In the genomic region with DNA sequence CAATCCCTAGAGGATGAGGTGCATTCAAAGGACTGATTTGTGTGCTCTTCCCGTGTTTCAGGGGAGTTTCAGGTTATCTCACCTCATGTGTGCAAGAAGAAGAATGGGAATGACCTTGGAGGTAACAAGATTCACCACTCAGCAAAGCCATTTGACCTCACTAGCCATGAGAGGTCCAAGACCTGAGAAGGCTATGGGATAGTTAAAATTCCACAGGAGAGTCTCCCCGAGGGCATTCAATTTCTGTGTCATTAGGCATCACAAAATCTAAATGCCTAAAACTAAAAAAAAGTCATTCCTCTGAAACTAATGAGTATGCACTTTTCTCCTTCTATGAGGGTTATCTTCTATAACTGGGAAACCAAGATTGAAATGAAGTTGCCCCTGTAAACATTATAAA, we compare ENCODE assay signal across 25 cellular contexts.
"Had no signal": no experiment of that assay in that cellular context is flagged by ENCODE, and none has a peak within 500 bp of the region (broad histone marks: within the 10 kb centered on the region; RNA-seq: fewer than 3 reads in every experiment).

No MANE protein-coding gene starts in this region.

- H3K4me3 Mint-ChIP-seq: dendritic cell treated with granulocyte-macrophage colony-stimulating factor and Interleukin-4, amounts not matched to agents 40 ng/mL and 50 ng/mL, for 4 days; endodermal cell; naive thymus-derived CD4-positive, alpha-beta T cell; nephron; neural progenitor cell; stimulated activated effector memory CD8-positive, alpha-beta T cell treated with anti-CD3 and anti-CD28 coated beads, Interleukin-12 subunit alpha, Interleukin-12 subunit beta, amount 100 ng/mL, for 72 hours had no signal

- H3K9ac ChIP-seq: neural progenitor cell, parathyroid adenoma had no signal

- H3K36me3 Mint-ChIP-seq: naive thymus-derived CD4-positive, alpha-beta T cell; neural progenitor cell; stimulated activated effector memory CD8-positive, alpha-beta T cell treated with anti-CD3 and anti-CD28 coated beads, Interleukin-12 subunit alpha, Interleukin-12 subunit beta, amount 100 ng/mL, for 72 hours had no signal

- H3K4me2 ChIP-seq: neural progenitor cell had no signal

- H3K27ac Mint-ChIP-seq: dendritic cell treated with granulocyte-macrophage colony-stimulating factor and Interleukin-4, amounts not matched to agents 40 ng/mL and 50 ng/mL, for 4 days; endodermal cell; naive thymus-derived CD4-positive, alpha-beta T cell; nephron; neural progenitor cell; progenitor cell of endocrine pancreas; stimulated activated effector memory CD8-positive, alpha-beta T cell treated with anti-CD3 and anti-CD28 coated beads, Interleukin-12 subunit alpha, Interleukin-12 subunit beta, amount 100 ng/mL, for 72 hours had no signal

- H3K79me2 ChIP-seq: parathyroid adenoma had no signal

- ATAC-seq: gastrocnemius medialis; left lobe of liver; naive thymus-derived CD4-positive, alpha-beta T cell; sciatic nerve; stimulated activated effector memory CD8-positive, alpha-beta T cell treated with anti-CD3 and anti-CD28 coated beads, Interleukin-12 subunit alpha, Interleukin-12 subunit beta, amount 100 ng/mL, for 72 hours had no signal

- H3K4me3 ChIP-seq: colonic mucosa, gastrocnemius medialis, neural progenitor cell, right atrium auricular region, stomach, thyroid gland, upper lobe of left lung had no signal

- H3K4me1 Mint-ChIP-seq: naive thymus-derived CD4-positive, alpha-beta T cell; stimulated activated effector memory CD8-positive, alpha-beta T cell treated with anti-CD3 and anti-CD28 coated beads, Interleukin-12 subunit alpha, Interleukin-12 subunit beta, amount 100 ng/mL, for 72 hours had no signal

- H2AFZ ChIP-seq: neural progenitor cell, parathyroid adenoma had no signal

- FAIRE-seq: keratinocyte, urothelium cell line had no signal

- DNase-seq: colonic mucosa; effector CD8-positive, alpha-beta T cell; endodermal cell; gastrocnemius medialis; head of caudate nucleus; mesenchymal stem cell; midbrain; naive thymus-derived CD4-positive, alpha-beta T cell; stimulated activated CD4-positive, alpha-beta T cell treated with anti-CD3 and anti-CD28 coated beads, Interleukin-2, amount 100 ng/mL, for 24 hours; stimulated activated CD4-positive, alpha-beta T cell treated with anti-CD3 and anti-CD28 coated beads, Interleukin-4, amount 100 ng/mL, for 24 hours; stimulated activated naive CD4-positive, alpha-beta T cell treated with Interleukin-2 at 50 U/mL for 16 hours; stomach; thyroid gland; upper lobe of left lung had no signal

- H3K36me3 ChIP-seq: colonic mucosa, gastrocnemius medialis, neural progenitor cell, right atrium auricular region, stomach, thyroid gland, upper lobe of left lung had no signal

- H3K9me3 ChIP-seq: colonic mucosa, gastrocnemius medialis, thyroid gland, upper lobe of left lung had no signal

- H3K27ac ChIP-seq: colonic mucosa, gastrocnemius medialis, neural progenitor cell, parathyroid adenoma, right atrium auricular region, thyroid gland, upper lobe of left lung had no signal

- H3K4me1 ChIP-seq: colonic mucosa, neural progenitor cell, parathyroid adenoma, right atrium auricular region, thyroid gland, upper lobe of left lung had no signal

- H3K27me3 ChIP-seq: colonic mucosa, gastrocnemius medialis, neural progenitor cell, right atrium auricular region, stomach, thyroid gland, upper lobe of left lung had no signal

- H3K9me3 Mint-ChIP-seq: stimulated activated effector memory CD8-positive, alpha-beta T cell treated with anti-CD3 and anti-CD28 coated beads, Interleukin-12 subunit alpha, Interleukin-12 subunit beta, amount 100 ng/mL, for 72 hours had no signal
